In the genomic region with DNA sequence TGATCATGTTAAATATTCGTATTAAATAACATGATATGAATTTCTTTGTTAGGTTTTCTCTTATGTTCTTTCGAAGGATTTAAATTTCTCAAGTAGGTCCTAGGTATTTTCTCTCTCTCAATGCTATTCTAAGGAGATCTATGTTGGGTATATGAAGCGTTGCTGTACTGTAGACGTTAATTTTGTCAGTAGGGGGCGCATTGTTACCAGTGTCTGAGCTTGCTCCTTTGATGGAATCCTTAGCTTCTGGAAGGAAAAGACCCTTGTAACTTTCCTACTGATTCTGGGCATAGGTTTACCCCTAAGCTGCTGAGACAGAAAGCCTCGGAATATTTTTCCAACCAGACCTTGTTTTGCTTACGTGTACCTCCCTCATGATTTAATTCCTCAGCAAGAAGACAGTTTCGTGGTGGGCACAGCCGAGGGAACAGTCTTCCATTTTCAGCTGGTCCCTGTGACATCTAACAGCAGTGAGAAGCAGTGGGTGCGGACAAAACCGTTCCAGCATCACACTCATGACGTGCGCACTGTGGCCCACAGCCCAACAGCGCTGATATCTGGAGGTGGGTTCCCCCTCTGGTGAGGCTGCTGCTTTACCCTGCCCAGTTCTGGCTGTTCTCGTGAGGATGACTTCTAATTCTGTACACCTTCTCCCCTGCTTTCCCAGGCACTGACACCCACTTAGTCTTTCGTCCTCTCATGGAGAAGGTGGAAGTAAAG, we compare ENCODE assay signal across 8 cellular contexts. TPM values are rescaled to one million over a fixed set of nuclear protein-coding genes. Genes with fewer than 3 reads are reported as not detected.
A peak's percentile ranks its signal among the peaks of the same experiment; 100 is the strongest.
DNase-seq lines count a peak whose midpoint lies in the region; ATAC-seq, FAIRE-seq and TF ChIP-seq lines count a peak whose summit lies in the region.

No MANE protein-coding gene starts in this region.

- H3K4me3 Mint-ChIP-seq in endothelial cell (ENCODE audit: unreplicated experiment), result no peak overlapping the region

- 42 to 56% methylated on average over 9 to 16 of the region's 16 CpGs for WGBS in transverse colon (ENCODE audit: low coverage in 1 of 2), 2 donors

- no peak overlapping the region for H3K27ac ChIP-seq in transverse colon

- no peaks in the 10 kb centered on the region for H3K9me3 Mint-ChIP-seq in endothelial cell (ENCODE audit: unreplicated experiment)

- H3K4me3 ChIP-seq in AG10803 (ENCODE audit: low read length), result no peak overlapping the region
- H3K4me3 ChIP-seq in transverse colon, result no peak overlapping the region

- no peaks in the 10 kb centered on the region for H3K4me1 ChIP-seq in transverse colon

- H3K27ac Mint-ChIP-seq in endothelial cell (ENCODE audit: unreplicated experiment), result no peak overlapping the region

- ATAC-seq in activated CD4-positive, CD25-positive, alpha-beta regulatory T cell treated with anti-CD3 and anti-CD28 coated beads, Interleukin-2, amount 50 U/mL, for 24 hours, result peak; percentile 55 to 74
- ATAC-seq in GM19452 (IDR thresholded peaks at IDR 0.05; ENCODE audit: unreplicated experiment), result no peak

- no peak for FAIRE-seq in GM12891 (lab: Jason Lieb, UNC)

- TF ChIP-seq POLR2A in GM12891 (IDR thresholded peaks at IDR 0.05; ENCODE audit: low read depth, low read length), result no peak
- no peak for TF ChIP-seq POLR2A in transverse colon (IDR thresholded peaks at IDR 0.05)

- intact Hi-C loops in transverse colon (cut with DNase I; ENCODE audit: low total_unique reads), result loop anchor here (1.0 kb wide), 1 partner anchor 137 kb away; no protein-coding TSS in a partner anchor

- in situ Hi-C loops in transverse colon (cut with MboI; ENCODE audit: low pct_ligation_motif_present in 1 of 4, low pct_unique_long_range_greater_than_20kb in 1 of 4, low sequenced_read_pairs in 3 of 4), result loop anchor here in 3 of 4 donors (5.0 kb wide), 1 partner anchor 137 kb away; no protein-coding TSS in a partner anchor

- TF ChIP-seq EP300 in transverse colon (IDR thresholded peaks at IDR 0.05; ENCODE audit: low read depth), result no peak

- DNase-seq in AG10803 (ENCODE audit: low read depth) (peak; percentile 75), GM12891 (ENCODE audit: insufficient read length, low spot score) (peak; percentile 32), NCI-H2171 (lab: John Stamatoyannopoulos, UW) (peak; percentile 48), endothelial cell (ENCODE audit: low spot score) (peak; percentile 69), middle frontal gyrus (ENCODE audit: extremely low spot score, low spot score) (peak; percentile 73), transverse colon (peak; percentile 60)

- no peaks in the 10 kb centered on the region for H3K9me3 ChIP-seq in transverse colon

- H3K27me3 ChIP-seq in transverse colon, result no peaks in the 10 kb centered on the region

- H3K27me3 Mint-ChIP-seq in endothelial cell (ENCODE audit: unreplicated experiment), result no peaks in the 10 kb centered on the region

- peaks cover 0 to 53% (median 8%) of the 10 kb centered on the region in 4 donors for H3K36me3 ChIP-seq in transverse colon

- H3K36me3 Mint-ChIP-seq in endothelial cell (ENCODE audit: low read depth, unreplicated experiment), result peaks cover 7% of the 10 kb centered on the region

- peak; percentile 86 for TF ChIP-seq CTCF in AG10803 (conservative IDR thresholded peaks at IDR 0.05; ENCODE audit: low read length)
- TF ChIP-seq CTCF in endothelial cell (IDR thresholded peaks at IDR 0.05; ENCODE audit: unreplicated experiment), result peak; percentile 76
- TF ChIP-seq CTCF in transverse colon (IDR thresholded peaks at IDR 0.05), result peak; percentile 75 to 83 (median 80)

- no peaks in the 10 kb centered on the region for H3K4me1 Mint-ChIP-seq in endothelial cell (ENCODE audit: unreplicated experiment)

TF ChIP-seq in GM12891, 5 proteins besides CTCF, POLR2A, EP300 and RAD21:
- no peak for TF ChIP-seq POU2F2 (IDR thresholded peaks at IDR 0.05; ENCODE audit: low read depth, low read length)
- TF ChIP-seq SPI1 (IDR thresholded peaks at IDR 0.05; ENCODE audit: low read depth, low read length), result no peak
- no peak for TF ChIP-seq PAX5 (IDR thresholded peaks at IDR 0.05; ENCODE audit: insufficient read depth, low read length, severe bottlenecking)
- no peak for TF ChIP-seq POLR2AphosphoS5 (IDR thresholded peaks at IDR 0.05; ENCODE audit: low read depth, low read length)
- TF ChIP-seq TAF1 (IDR thresholded peaks at IDR 0.05; ENCODE audit: low read depth, low read length), result no peak

RNA-seq across cellular contexts. Expression of a gene that starts 17.9 kb away (rescaled TPM):
- polyA plus RNA-seq in GM12891 (2012; ENCODE audit: low read depth, missing spikeins), result 52.6 TPM
- total RNA-seq in endothelial cell (ENCODE audit: unreplicated experiment) (39.3 TPM), transverse colon (10 to 100 TPM; 10.1 to 79.4 (median 17.6) TPM)

RNA-seq across cellular contexts. Expression of a gene that starts 17.9 kb away (rescaled TPM):
- polyA plus RNA-seq in GM12891 (2012; ENCODE audit: low read depth, missing spikeins), result 83.6 TPM
- total RNA-seq in endothelial cell (ENCODE audit: unreplicated experiment), result 169 TPM
- total RNA-seq in transverse colon, result 100 to 1,000 TPM in 1 of 4 donors, 10 to 100 TPM in 3; 49.2 to 207 (median 68.9) TPM

RNA-seq across cellular contexts. Expression of a gene that starts 36.7 kb away (rescaled TPM):
- polyA plus RNA-seq in GM12891 (2012; ENCODE audit: low read depth, missing spikeins), result 2.1 TPM
- 16.8 TPM for total RNA-seq in endothelial cell (ENCODE audit: unreplicated experiment)
- 10 to 100 TPM; 14.2 to 31.4 (median 24.1) TPM for total RNA-seq in transverse colon

RNA-seq across cellular contexts. Expression of a gene that starts 44.9 kb away (rescaled TPM):
- 0.31 TPM for polyA plus RNA-seq in GM12891 (2012; ENCODE audit: low read depth, missing spikeins)
- total RNA-seq in endothelial cell (ENCODE audit: unreplicated experiment), result 2.7 TPM
- 10 to 100 TPM in 1 of 4 donors, 1 to 10 TPM in 2, under 1 TPM in 1; 0.20 to 12.0 (median 7.9) TPM for total RNA-seq in transverse colon
